In the genomic region with DNA sequence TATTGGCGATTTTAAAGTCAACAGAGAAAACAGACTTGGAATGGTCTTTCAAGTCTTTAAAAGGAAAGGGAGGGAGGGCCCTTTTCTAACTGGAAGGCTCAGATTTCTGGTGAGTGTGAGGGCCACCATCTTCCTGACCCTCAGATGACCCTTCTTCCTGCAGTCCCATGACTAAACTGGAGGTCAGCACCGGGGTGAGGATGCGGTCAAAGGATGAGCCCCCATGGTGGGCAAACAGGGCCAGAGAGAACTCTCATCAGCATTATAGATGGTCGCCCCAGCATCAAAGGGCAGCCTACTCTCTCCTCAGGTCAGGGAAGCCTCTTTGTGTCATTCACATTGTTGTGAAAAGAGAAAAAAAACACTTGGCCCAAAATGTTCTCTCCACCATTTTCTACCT, we compare ENCODE assay signal across 22 cellular contexts.
A peak's percentile ranks its signal among the peaks of the same experiment; 100 is the strongest.
DNase-seq lines count a peak whose midpoint lies in the region; ATAC-seq, FAIRE-seq and TF ChIP-seq lines count a peak whose summit lies in the region.
"Had no signal": no experiment of that assay in that cellular context is flagged by ENCODE, and none has a peak within 500 bp of the region (broad histone marks: within the 10 kb centered on the region; RNA-seq: fewer than 3 reads in every experiment).

No MANE protein-coding gene starts in this region.

- H4K20me1 ChIP-seq in GM23338 (replicated peaks; ENCODE audit: insufficient read depth) (no peaks in the 10 kb centered on the region), H1 (replicated peaks in 1 of 2; ENCODE audit: control insufficient read depth in 1 of 2, insufficient read depth in 2 of 2, low read length in 2 of 2) (no peaks in the 10 kb centered on the region)
- H4K20me1 ChIP-seq: BLaER1 treated with 17β-estradiol and CSF1 and Interleukin-3, amounts not matched to agents 10 nM and 100 nM had no signal

- no peak overlapping the region for H3K9ac ChIP-seq in H1 (replicated peaks in 1 of 4; ENCODE audit: extremely low read depth in 1 of 4, low read depth in 3 of 4, low read length in 3 of 4)
- no peak overlapping the region for H3K9ac ChIP-seq in neuronal stem cell (ENCODE audit: low read depth, low read length, poor library complexity)
- H3K9ac ChIP-seq: BLaER1 treated with 17β-estradiol and CSF1 and Interleukin-3, amounts not matched to agents 10 nM and 100 nM had no signal

- peak; percentile 93 for ATAC-seq in GM23338
- ATAC-seq: GM12878 had no signal

- H2BK20ac ChIP-seq in H1 (ENCODE audit: low read length) = no peak overlapping the region

- no peak overlapping the region for H3K18ac ChIP-seq in H1 (ENCODE audit: extremely low read depth, low read length)
- peak overlapping the region; percentile 23 for H3K18ac ChIP-seq in neuronal stem cell (ENCODE audit: low read length)

- no peak overlapping the region for H4K8ac ChIP-seq in H1 (ENCODE audit: extremely low read depth, insufficient read depth, low read length)
- no peak overlapping the region for H4K8ac ChIP-seq in neuronal stem cell (ENCODE audit: low read depth, low read length)

- H3K27ac Mint-ChIP-seq in GM23338 = no peak overlapping the region
- no peak overlapping the region for H3K27ac Mint-ChIP-seq in type B pancreatic cell
- H3K27ac Mint-ChIP-seq: B cell; CD4-positive, alpha-beta T cell; H9 had no signal

- H3K36me3 Mint-ChIP-seq in GM23338 (ENCODE audit: low read depth) (no peaks in the 10 kb centered on the region), type B pancreatic cell (no peaks in the 10 kb centered on the region)

- H3K4me1 ChIP-seq in GM23338 (ENCODE audit: insufficient read depth) = no peaks in the 10 kb centered on the region
- H3K4me1 ChIP-seq in H1 (replicated peaks in 1 of 4; ENCODE audit: control insufficient read depth in 3 of 4, insufficient read depth in 4 of 4, low read length in 3 of 4) = no peaks in the 10 kb centered on the region
- H3K4me1 ChIP-seq in neuronal stem cell (ENCODE audit: control insufficient read depth in 2 of 2, insufficient read depth in 1 of 2, low read depth in 1 of 2, low read length in 2 of 2) = peaks cover 0 to 10% of the 10 kb centered on the region in 2 donors
- no peaks in the 10 kb centered on the region for H3K4me1 ChIP-seq in BE2C

- H3K27me3 Mint-ChIP-seq in GM23338 (ENCODE audit: insufficient read depth, low read depth, poor library complexity) (peaks cover 4% of the 10 kb centered on the region), type B pancreatic cell (peaks cover 74% of the 10 kb centered on the region)

- POLR2A ChIA-PET in H1 (lab: Charles Lee; ENCODE audit: partially characterized antibody) = no interaction called here

- H3K4me1 Mint-ChIP-seq in GM23338 (no peaks in the 10 kb centered on the region; the same call in 2 of the 3 replicates), type B pancreatic cell (ENCODE audit: unreplicated experiment) (peaks cover 51% of the 10 kb centered on the region)
- H3K4me1 Mint-ChIP-seq: B cell, H9 had no signal

- no peak overlapping the region for H2AFZ ChIP-seq in GM23338
- H2AFZ ChIP-seq in H1 (ENCODE audit: low read length) = no peak overlapping the region
- no peak overlapping the region for H2AFZ ChIP-seq in neuronal stem cell (ENCODE audit: low read length)

- no peak for TF ChIP-seq RAD21 in H1 (IDR thresholded peaks at IDR 0.05 in 1 of 2, conservative IDR thresholded peaks at IDR 0.05 in 1 of 2; ENCODE audit: low read depth in 2 of 2, low read length in 2 of 2)

- H3K4ac ChIP-seq in H1 (replicated peaks; ENCODE audit: insufficient read length, low read depth, low read length) = no peak overlapping the region
- H3K4ac ChIP-seq in neuronal stem cell (ENCODE audit: low read length) = no peak overlapping the region

- TF ChIP-seq POLR2A in H1 (IDR thresholded peaks at IDR 0.05; ENCODE audit: control extremely low read depth in 1 of 2, low read depth in 2 of 2, low read length in 2 of 2) = no peak

- peak; percentile 3 for DNase-seq in GM23338 (ENCODE audit: low spot score)
- DNase-seq in H1 (ENCODE audit: low read depth in 1 of 2, low spot score in 2 of 2) = no peak
- DNase-seq in iPS-NIHi11 (ENCODE audit: low spot score) = peak; percentile 54
- DNase-seq in neuronal stem cell (ENCODE audit: low spot score) = no peak
- DNase-seq in stimulated activated CD8-positive, alpha-beta memory T cell treated with anti-CD3 and anti-CD28 coated beads, Interleukin-4, amount 100 ng/mL, for 48 hours = no peak
- DNase-seq in NCI-H2029 (lab: John Stamatoyannopoulos, UW) = no peak
- DNase-seq in BE2C = no peak
- DNase-seq in type B pancreatic cell (ENCODE audit: extremely low spot score, unreplicated experiment) = no peak
- DNase-seq: Caco-2; CD4-positive, alpha-beta T cell; DMS153; DMS79; EL; GDM1; GOT3; H9 had no signal

- no peak overlapping the region for H4K91ac ChIP-seq in H1 (replicated peaks; ENCODE audit: insufficient read length, low read length)
- H4K91ac ChIP-seq in neuronal stem cell (ENCODE audit: low read depth, low read length, poor library complexity) = no peak overlapping the region

- no peak overlapping the region for H3K56ac ChIP-seq in H1 (replicated peaks; ENCODE audit: insufficient read length, low read depth, low read length)

- H3K4me3 Mint-ChIP-seq in GM23338 = no peak overlapping the region
- no peak overlapping the region for H3K4me3 Mint-ChIP-seq in type B pancreatic cell
- H3K4me3 Mint-ChIP-seq: B cell; CD14-positive monocyte; CD4-positive, alpha-beta T cell; H9 had no signal

- H2BK12ac ChIP-seq in H1 (ENCODE audit: low read depth, low read length) = no peak overlapping the region
- no peak overlapping the region for H2BK12ac ChIP-seq in neuronal stem cell (ENCODE audit: low read length)

- no peaks in the 10 kb centered on the region; the same call in 1 of the 2 replicates for H3K23me2 ChIP-seq in H1 (ENCODE audit: low read depth, low read length)

- H3K9me3 ChIP-seq in H1 (ENCODE audit: insufficient read depth in 2 of 2, low read depth in 1 of 2, low read length in 1 of 2) = no peaks in the 10 kb centered on the region
- H3K9me3 ChIP-seq in neuronal stem cell (replicated peaks in 1 of 2; ENCODE audit: control insufficient read depth in 2 of 2, insufficient read depth in 1 of 2, low read depth in 1 of 2, low read length in 2 of 2) = no peaks in the 10 kb centered on the region
- no peaks in the 10 kb centered on the region for H3K9me3 ChIP-seq in BE2C
- H3K9me3 ChIP-seq: BLaER1 treated with 17β-estradiol and CSF1 and Interleukin-3, amounts not matched to agents 10 nM and 100 nM; Caco-2 had no signal

- H2BK15ac ChIP-seq in H1 (ENCODE audit: low read length) (no peak overlapping the region), neuronal stem cell (ENCODE audit: low read length) (no peak overlapping the region)

- H4K5ac ChIP-seq in H1 (ENCODE audit: insufficient read length, low read depth, low read length) = no peak overlapping the region

- H3K14ac ChIP-seq in H1 (ENCODE audit: insufficient read length) (no peak overlapping the region), neuronal stem cell (ENCODE audit: low read length) (no peak overlapping the region)

- H3K9me3 Mint-ChIP-seq in GM23338 (no peaks in the 10 kb centered on the region), type B pancreatic cell (peaks cover 4% of the 10 kb centered on the region)
- H3K9me3 Mint-ChIP-seq: CD4-positive, alpha-beta T cell; H9 had no signal

- H3K9me2 ChIP-seq in GM23338 (ENCODE audit: insufficient read depth) = no peaks in the 10 kb centered on the region

- WGBS in H1 (ENCODE audit: extremely low coverage in 1 of 2, insufficient coverage in 1 of 2, insufficient read length in 1 of 2, insufficient replicate concordance in 2 of 2, low coverage in 1 of 2, low lambda C conversion rate in 2 of 2, missing lambda C conversion rate in 1 of 2), 2 experiments = 87% methylated on average over 4 of the region's 4 CpGs; no CpG with 5 or more reads in 1 of the 2 experiments
- WGBS in neuronal stem cell (ENCODE audit: extremely low coverage in 2 of 2, insufficient read length in 2 of 2, insufficient replicate concordance in 1 of 2), 2 donors = no CpG with 5 or more reads among the region's 4 CpGs

- CTCF ChIA-PET in H1 (lab: Charles Lee; ENCODE audit: partially characterized antibody) = interaction anchor here (0.6 to 1.7 kb wide), 10 partner anchors 9 to 1465 kb away, joined by 3 to 6 read pairs (median 4); no protein-coding TSS in a partner anchor

- 0 out of 2 replicates have a peak, but pooled peaks cover 3% of the 10 kb centered on the region for H3K27me3 ChIP-seq in GM23338 (ENCODE audit: insufficient read depth)
- peaks cover 0 to 4% (median under 1%) of the 10 kb centered on the region in 4 experiments; a peak in 3 of 7 replicates for H3K27me3 ChIP-seq in H1 (replicated peaks in 1 of 4; ENCODE audit: control insufficient read depth in 3 of 4, extremely low read depth in 1 of 4, insufficient read depth in 3 of 4, low read length in 3 of 4)
- H3K27me3 ChIP-seq in neuronal stem cell (ENCODE audit: control insufficient read depth in 3 of 3, insufficient read depth in 3 of 3, low read depth in 1 of 3, low read length in 3 of 3) = no peaks in the 10 kb centered on the region
- no peaks in the 10 kb centered on the region for H3K27me3 ChIP-seq in BE2C
- H3K27me3 ChIP-seq: BLaER1 treated with 17β-estradiol and CSF1 and Interleukin-3, amounts not matched to agents 10 nM and 100 nM had no signal

- H3F3A ChIP-seq in GM23338 (replicated peaks; ENCODE audit: low read depth) = no peaks in the 10 kb centered on the region

- H3K36me3 ChIP-seq in GM23338 (ENCODE audit: insufficient read depth) (no peaks in the 10 kb centered on the region), H1 (ENCODE audit: control insufficient read depth in 2 of 4, insufficient read depth in 4 of 4, low read length in 3 of 4) (no peaks in the 10 kb centered on the region), neuronal stem cell (replicated peaks in 1 of 2; ENCODE audit: control insufficient read depth in 2 of 2, insufficient read depth in 2 of 2, low read length in 2 of 2) (no peaks in the 10 kb centered on the region), BE2C (no peaks in the 10 kb centered on the region)
- H3K36me3 ChIP-seq: BLaER1 treated with 17β-estradiol and CSF1 and Interleukin-3, amounts not matched to agents 10 nM and 100 nM had no signal

- no peaks in the 10 kb centered on the region for H3K79me2 ChIP-seq in GM23338 (replicated peaks; ENCODE audit: insufficient read depth)
- H3K79me2 ChIP-seq in H1 (ENCODE audit: control insufficient read depth in 1 of 2, insufficient read depth in 2 of 2, low read length in 2 of 2) = no peaks in the 10 kb centered on the region

- H3K79me1 ChIP-seq in H1 (ENCODE audit: low read depth, low read length) = no peaks in the 10 kb centered on the region
- H3K79me1 ChIP-seq in neuronal stem cell (ENCODE audit: low read depth, low read length) = no peaks in the 10 kb centered on the region

- no peak overlapping the region for H2BK5ac ChIP-seq in H1 (ENCODE audit: low read depth, low read length)
- no peak overlapping the region for H2BK5ac ChIP-seq in neuronal stem cell (ENCODE audit: low read length)

- no peak overlapping the region for H3K23ac ChIP-seq in H1 (ENCODE audit: insufficient read length)
- no peak overlapping the region for H3K23ac ChIP-seq in neuronal stem cell (ENCODE audit: low read depth, low read length, poor library complexity)

- H2AK5ac ChIP-seq in H1 (ENCODE audit: low read depth, low read length) = no peak overlapping the region
- no peak overlapping the region for H2AK5ac ChIP-seq in neuronal stem cell (ENCODE audit: low read depth, low read length)

- no peak for TF ChIP-seq EP300 in H1 (IDR thresholded peaks at IDR 0.05; ENCODE audit: borderline replicate concordance in 1 of 2, low read depth in 2 of 2, low read length in 2 of 2)

- H3K27ac ChIP-seq in GM23338 (ENCODE audit: low read depth) = no peak overlapping the region
- no peak overlapping the region for H3K27ac ChIP-seq in H1 (ENCODE audit: low read depth, low read length)
- H3K27ac ChIP-seq in neuronal stem cell (replicated peaks; ENCODE audit: low read length) = no peak overlapping the region
- H3K27ac ChIP-seq: 22Rv1; BLaER1 treated with 17β-estradiol and CSF1 and Interleukin-3, amounts not matched to agents 10 nM and 100 nM had no signal

- FAIRE-seq in H1 (lab: Jason Lieb, UNC) = no peak
- FAIRE-seq: A204.1, GM12878 had no signal

- H3K4me2 ChIP-seq in GM23338 (no peak overlapping the region), H1 (ENCODE audit: insufficient read depth in 1 of 2, low read depth in 2 of 2, low read length in 2 of 2) (no peak overlapping the region), neuronal stem cell (ENCODE audit: insufficient read depth, low read length, poor library complexity, severe bottlenecking) (no peak overlapping the region)

- TF ChIP-seq CTCF in GM23338 (conservative IDR thresholded peaks at IDR 0.05; ENCODE audit: low read depth in 2 of 2) (no peak), H1 (IDR thresholded peaks at IDR 0.05; ENCODE audit: control extremely low read depth in 1 of 3, insufficient read depth in 1 of 3, low read depth in 1 of 3, low read length in 3 of 3) (no peak), BE2C (IDR thresholded peaks at IDR 0.05; ENCODE audit: low read depth, low read length) (no peak), type B pancreatic cell (conservative IDR thresholded peaks at IDR 0.05) (no peak)

- H3K4me3 ChIP-seq in GM23338 = no peak overlapping the region
- no peak overlapping the region for H3K4me3 ChIP-seq in H1 (ENCODE audit: extremely low read depth in 1 of 4, insufficient read depth in 2 of 4, low read depth in 3 of 4, low read length in 4 of 4)
- no peak overlapping the region for H3K4me3 ChIP-seq in neuronal stem cell (ENCODE audit: low read length in 2 of 2)
- no peak overlapping the region for H3K4me3 ChIP-seq in BE2C (ENCODE audit: low read depth, low read length)
- H3K4me3 ChIP-seq: BLaER1 treated with 17β-estradiol and CSF1 and Interleukin-3, amounts not matched to agents 10 nM and 100 nM; GM12878 had no signal

- H2BK120ac ChIP-seq in H1 (replicated peaks; ENCODE audit: low read depth, low read length) (no peak overlapping the region), neuronal stem cell (ENCODE audit: low read depth, low read length) (no peak overlapping the region)

Comparison
In these comparisons a context has a peak if more than half of its experiments do, and no peak if none do; other contexts are left out.
1. DNase-seq: peak in GM23338 (single experiment) and iPS-NIHi11 (single experiment); none in H1 (0 of 2), neuronal stem cell (single experiment), stimulated activated CD8-positive, alpha-beta memory T cell treated with anti-CD3 and anti-CD28 coated beads, Interleukin-4, amount 100 ng/mL, for 48 hours (single experiment), NCI-H2029 (single experiment), BE2C (single experiment) and type B pancreatic cell (single experiment).